Comparison of ENCODE assay signal across 11 cellular contexts in the genomic region with DNA sequence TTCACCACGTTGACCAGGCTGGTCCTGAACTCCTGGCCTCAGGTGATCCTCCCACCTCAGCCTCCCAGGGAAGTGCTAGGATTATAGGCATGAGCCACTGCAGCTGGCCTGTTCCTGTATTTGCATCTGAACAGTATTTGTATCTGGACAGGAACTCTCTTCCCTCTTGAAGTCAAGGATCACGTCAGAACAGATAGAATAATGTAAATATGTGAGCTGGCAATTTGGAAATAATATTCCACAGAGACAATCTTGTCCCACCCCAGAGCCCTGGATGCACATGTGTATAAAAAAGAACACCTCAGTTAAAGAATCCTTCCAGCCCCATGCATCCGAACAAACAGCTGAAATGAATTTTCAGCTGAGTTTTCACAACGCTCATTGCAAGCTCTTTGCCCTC.
DNase-seq lines count a peak whose midpoint lies in the region; ATAC-seq and TF ChIP-seq lines count a peak whose summit lies in the region.
"Had no signal": no experiment of that assay in that cellular context is flagged by ENCODE, and none has a peak within 500 bp of the region (broad histone marks: within the 10 kb centered on the region; RNA-seq: fewer than 3 reads in every experiment).

No MANE protein-coding gene starts in this region.

- DNase-seq in GM23338 (ENCODE audit: low spot score) = no peak
- DNase-seq in WERI-Rb-1 = no peak
- DNase-seq in activated gamma-delta T cell treated with Interleukin-2 at 50 U/mL for 16 hours = no peak
- DNase-seq in AG08396 (ENCODE audit: low spot score) = no peak
- DNase-seq in immature natural killer cell = no peak
- DNase-seq in NCI-H345 treated with DMSO at 0.1 percent for 48 hours (lab: John Stamatoyannopoulos, UW; ENCODE audit: unreplicated experiment) = no peak
- DNase-seq: activated CD4-positive, alpha-beta T cell treated with anti-CD3 and anti-CD28 coated beads for 36 hours; effector memory CD8-positive, alpha-beta T cell had no signal

- H3K4me1 Mint-ChIP-seq in GM23338 (peaks cover 18% of the 10 kb centered on the region), immature natural killer cell (no peaks in the 10 kb centered on the region)

- peaks cover 6% of the 10 kb centered on the region; the same call in 1 of the 2 replicates for H3F3A ChIP-seq in GM23338 (replicated peaks; ENCODE audit: low read depth)

- no peak for TF ChIP-seq POLR2A in gastroesophageal sphincter (IDR thresholded peaks at IDR 0.05)

- peak overlapping the region; percentile 28; the same call in 1 of the 2 replicates for H3K4me2 ChIP-seq in GM23338

- H3K4me1 ChIP-seq in GM23338 (ENCODE audit: insufficient read depth) (no peaks in the 10 kb centered on the region), gastroesophageal sphincter (peaks cover 0 to 47% (median 0%) of the 10 kb centered on the region in 3 donors), rectal smooth muscle tissue (ENCODE audit: control insufficient read depth, insufficient read depth, low read length) (peaks cover 18% of the 10 kb centered on the region)

- H3K4me3 ChIP-seq in GM23338 (no peak overlapping the region), WERI-Rb-1 (ENCODE audit: low read depth, low read length) (no peak overlapping the region), gastroesophageal sphincter (peak overlapping the region in 1 of 2 donors; percentile 15), rectal smooth muscle tissue (ENCODE audit: low read length) (no peak overlapping the region)

- H3K79me2 ChIP-seq in GM23338 (replicated peaks; ENCODE audit: insufficient read depth) = no peaks in the 10 kb centered on the region

- H3K36me3 ChIP-seq in GM23338 (ENCODE audit: insufficient read depth) (no peaks in the 10 kb centered on the region), WERI-Rb-1 (no peaks in the 10 kb centered on the region), gastroesophageal sphincter (no peaks in the 10 kb centered on the region), rectal smooth muscle tissue (ENCODE audit: control insufficient read depth, insufficient read depth, low read length) (no peaks in the 10 kb centered on the region)

- peak overlapping the region; percentile 0; the same call in 1 of the 2 replicates for H2AFZ ChIP-seq in GM23338

- no peaks in the 10 kb centered on the region for H4K20me1 ChIP-seq in GM23338 (replicated peaks; ENCODE audit: insufficient read depth)

- H3K4me3 Mint-ChIP-seq in GM23338 (peak overlapping the region; percentile 8; the same call in 2 of the 3 replicates), immature natural killer cell (no peak overlapping the region)
- H3K4me3 Mint-ChIP-seq: activated CD4-positive, alpha-beta T cell treated with anti-CD3 and anti-CD28 coated beads for 36 hours; effector memory CD8-positive, alpha-beta T cell; IgD-negative memory B cell had no signal

- peak overlapping the region; percentile 2 for H3K27ac ChIP-seq in GM23338 (ENCODE audit: low read depth)
- H3K27ac ChIP-seq in WERI-Rb-1 = peak overlapping the region; percentile 47
- peak overlapping the region; percentile 54 to 85 (median 83) for H3K27ac ChIP-seq in gastroesophageal sphincter
- peak overlapping the region; percentile 89 for H3K27ac ChIP-seq in rectal smooth muscle tissue (ENCODE audit: low read depth, low read length)

- no peak overlapping the region for H3K9ac ChIP-seq in rectal smooth muscle tissue (ENCODE audit: low read length)

- no peaks in the 10 kb centered on the region for H3K27me3 ChIP-seq in GM23338 (ENCODE audit: insufficient read depth)
- no peaks in the 10 kb centered on the region for H3K27me3 ChIP-seq in WERI-Rb-1 (ENCODE audit: insufficient read depth, low read depth, severe bottlenecking)
- no peaks in the 10 kb centered on the region for H3K27me3 ChIP-seq in gastroesophageal sphincter
- no peaks in the 10 kb centered on the region for H3K27me3 ChIP-seq in rectal smooth muscle tissue (ENCODE audit: control insufficient read depth, insufficient read depth, low read length)

- TF ChIP-seq CTCF in GM23338 (conservative IDR thresholded peaks at IDR 0.05; ENCODE audit: low read depth in 2 of 2) = no peak
- TF ChIP-seq CTCF in WERI-Rb-1 (IDR thresholded peaks at IDR 0.05; ENCODE audit: low read depth, low read length) = no peak
- TF ChIP-seq CTCF in gastroesophageal sphincter (IDR thresholded peaks at IDR 0.05) = no peak

- H3K9me3 ChIP-seq in WERI-Rb-1 (ENCODE audit: severe bottlenecking) (no peaks in the 10 kb centered on the region), gastroesophageal sphincter (no peaks in the 10 kb centered on the region)

- 0 to 12% methylated on average over 3 to 4 of the region's 4 CpGs for WGBS in gastroesophageal sphincter (ENCODE audit: low coverage in 1 of 2), 2 donors

- H3K27me3 Mint-ChIP-seq in GM23338 (ENCODE audit: insufficient read depth, low read depth, poor library complexity) (peaks cover 2% of the 10 kb centered on the region), immature natural killer cell (ENCODE audit: low read depth in 3 of 3) (peaks cover 0 to 2% (median 2%) of the 10 kb centered on the region in 3 donors)
- H3K27me3 Mint-ChIP-seq: activated CD4-positive, alpha-beta T cell treated with anti-CD3 and anti-CD28 coated beads for 36 hours; effector memory CD8-positive, alpha-beta T cell; IgD-negative memory B cell had no signal

- H3K9me3 Mint-ChIP-seq in GM23338 = no peaks in the 10 kb centered on the region; the same call in 2 of the 3 replicates
- no peaks in the 10 kb centered on the region for H3K9me3 Mint-ChIP-seq in immature natural killer cell
- H3K9me3 Mint-ChIP-seq: effector memory CD8-positive, alpha-beta T cell had no signal

- no peak for TF ChIP-seq EP300 in gastroesophageal sphincter (IDR thresholded peaks at IDR 0.05)

- no peaks in the 10 kb centered on the region for H3K9me2 ChIP-seq in GM23338 (ENCODE audit: insufficient read depth)

- no peaks in the 10 kb centered on the region for H3K36me3 Mint-ChIP-seq in GM23338 (ENCODE audit: low read depth)
- H3K36me3 Mint-ChIP-seq in immature natural killer cell = no peaks in the 10 kb centered on the region

- ATAC-seq in GM23338 (peak; percentile 20), gastroesophageal sphincter (no peak)
- ATAC-seq: activated CD4-positive, alpha-beta T cell treated with anti-CD3 and anti-CD28 coated beads for 36 hours; effector memory CD8-positive, alpha-beta T cell had no signal

- peak overlapping the region; percentile 85 for H3K27ac Mint-ChIP-seq in GM23338
- H3K27ac Mint-ChIP-seq in immature natural killer cell = no peak overlapping the region
- H3K27ac Mint-ChIP-seq: activated CD4-positive, alpha-beta T cell treated with anti-CD3 and anti-CD28 coated beads for 36 hours; effector memory CD8-positive, alpha-beta T cell; IgD-negative memory B cell had no signal

TF ChIP-seq in GM23338, 12 proteins besides CTCF, POLR2A, EP300 and RAD21 (continues in another document):
- TF ChIP-seq STAT1 (IDR thresholded peaks at IDR 0.05; ENCODE audit: unreplicated experiment) (no peak), ZNF331 (CRISPR knock-in tag; IDR thresholded peaks at IDR 0.05; ENCODE audit: low read depth) (no peak), EZH2 (IDR thresholded peaks at IDR 0.05; ENCODE audit: low read depth, unreplicated experiment) (no peak)

Comparison
In these comparisons a context has a peak if more than half of its experiments do, and no peak if none do; other contexts are left out.
1. H3K27ac ChIP-seq: peak in every context shown above with its lines; median percentile 89 in rectal smooth muscle tissue; 83 in gastroesophageal sphincter; 47 in WERI-Rb-1; 2 in GM23338.